18 cellular contexts compared by ENCODE assay signal in genomic region chr7:50283206-50283605, GRCh38. TPM values are rescaled to one million over a fixed set of nuclear protein-coding genes. Genes with fewer than 3 reads are reported as not detected.
DNase-seq lines count a peak whose midpoint lies in the region; ATAC-seq and TF ChIP-seq lines count a peak whose summit lies in the region.
"Had no signal": no experiment of that assay in that cellular context is flagged by ENCODE, and none has a peak within 500 bp of the region (broad histone marks: within the 10 kb centered on the region; RNA-seq: fewer than 3 reads in every experiment).

No MANE protein-coding gene starts in this region.

- intact Hi-C loops in lower lobe of right lung (cut with DNase I): no loop called here

- H3K27me3 ChIP-seq in BLaER1 (no peaks in the 10 kb centered on the region), DOHH2 (ENCODE audit: control insufficient read depth, low read length) (no peaks in the 10 kb centered on the region), lower lobe of right lung (ENCODE audit: low read depth) (no peaks in the 10 kb centered on the region)
- H3K27me3 ChIP-seq: uterus had no signal

- H3K4me2 ChIP-seq in BLaER1 (peak overlapping the region; percentile 96), DOHH2 (ENCODE audit: low read length) (peak overlapping the region; percentile 86)

- H3K9me2 ChIP-seq in DOHH2 (replicated peaks; ENCODE audit: control insufficient read depth, low read length): no peaks in the 10 kb centered on the region

- TF ChIP-seq CTCF in DOHH2 (IDR thresholded peaks at IDR 0.05; ENCODE audit: low read depth, low read length, poor library complexity, severe bottlenecking) (peak; percentile 17), lower lobe of right lung (IDR thresholded peaks at IDR 0.05) (no peak)

- no peaks in the 10 kb centered on the region for H3K36me3 ChIP-seq in BLaER1
- H3K36me3 ChIP-seq in DOHH2 (ENCODE audit: control insufficient read depth, low read length): no peaks in the 10 kb centered on the region
- no peaks in the 10 kb centered on the region for H3K36me3 ChIP-seq in lower lobe of right lung
- H3K36me3 ChIP-seq: BE2C, uterus had no signal

- peak overlapping the region; percentile 33 to 97 for H3K27ac Mint-ChIP-seq in T-cell

- H3K4me1 ChIP-seq in BLaER1: peaks cover 46% of the 10 kb centered on the region
- peaks cover 51% of the 10 kb centered on the region for H3K4me1 ChIP-seq in DOHH2 (ENCODE audit: control insufficient read depth, low read length)
- H3K4me1 ChIP-seq in lower lobe of right lung: peaks cover 22% of the 10 kb centered on the region
- H3K4me1 ChIP-seq: BE2C, uterus had no signal

- no peaks in the 10 kb centered on the region for H3K79me2 ChIP-seq in DOHH2 (ENCODE audit: control insufficient read depth, low read length)

- ATAC-seq in T-cell (replicated peaks in 1 of 4): no peak
- ATAC-seq in lower lobe of right lung: peak; percentile 31 to 61

- H3K9ac ChIP-seq in BLaER1: 0 out of 2 replicates have a peak overlapping the region, but pooled peaks have one; percentile 75

- H3K36me3 Mint-ChIP-seq in T-cell: no peaks in the 10 kb centered on the region

- H3K27ac ChIP-seq in BLaER1: peak overlapping the region; percentile 86
- no peak overlapping the region for H3K27ac ChIP-seq in DOHH2 (ENCODE audit: low read depth, low read length)
- no peak overlapping the region for H3K27ac ChIP-seq in lower lobe of right lung
- H3K27ac ChIP-seq: uterus had no signal

- H3K9me3 ChIP-seq in BLaER1 (peaks cover 7% of the 10 kb centered on the region; the same call in 1 of the 2 replicates), DOHH2 (ENCODE audit: control insufficient read depth, insufficient read depth, low read length) (no peaks in the 10 kb centered on the region), lower lobe of right lung (no peaks in the 10 kb centered on the region)
- H3K9me3 ChIP-seq: BE2C, uterus had no signal

- CTCF ChIA-PET in T-cell (lab: Charles Lee): no interaction called here

- H4K20me1 ChIP-seq in BLaER1 (no peaks in the 10 kb centered on the region), DOHH2 (ENCODE audit: control insufficient read depth, insufficient read depth, low read depth, low read length) (no peaks in the 10 kb centered on the region)

- no peak for DNase-seq in T-cell
- no peak for DNase-seq in lower lobe of right lung
- no peak for DNase-seq in LoVo (ENCODE audit: low spot score)
- no peak for DNase-seq in nucleus accumbens (lab: John Stamatoyannopoulos, UW)
- DNase-seq in activated CD4-positive, CD25-positive, alpha-beta regulatory T cell (lab: John Stamatoyannopoulos, UW): no peak
- DNase-seq in DMS53 (lab: John Stamatoyannopoulos, UW): no peak
- DNase-seq: amygdala; BE2C; DND-41; H7; IMR-90; NCI-H1417 treated with DMSO at 0.1 percent for 48 hours; occipital lobe; stimulated activated naive CD4-positive, alpha-beta T cell; uterus had no signal

- peaks cover 0 to 4% (median 0%) of the 10 kb centered on the region in 3 donors for H3K9me3 Mint-ChIP-seq in T-cell

- H3F3A ChIP-seq in DOHH2 (ENCODE audit: control insufficient read depth, insufficient read depth): peaks cover 27% of the 10 kb centered on the region

- no peak overlapping the region; the same call in 1 of the 2 replicates for H3K4me3 ChIP-seq in BLaER1
- peak overlapping the region; percentile 70 for H3K4me3 ChIP-seq in DOHH2 (ENCODE audit: low read length)
- no peak overlapping the region for H3K4me3 ChIP-seq in lower lobe of right lung
- H3K4me3 ChIP-seq: uterus had no signal

- POLR2A ChIA-PET in T-cell (lab: Charles Lee): no interaction called here

- peaks cover 51 to 53% (median 53%) of the 10 kb centered on the region in 3 donors for H3K4me1 Mint-ChIP-seq in T-cell

- H3K4me3 Mint-ChIP-seq in T-cell: peak overlapping the region in 2 of 3 donors; percentile 58 to 74

- no peaks in the 10 kb centered on the region for H3K27me3 Mint-ChIP-seq in T-cell

RNA-seq across cellular contexts. Expression of gene IKZF1, which starts 21.3 kb away (rescaled TPM):
- total RNA-seq in T-cell (100 to 1,000 TPM; 429 to 525 (median 494) TPM), lower lobe of right lung (61.9 TPM)
- total RNA-seq: chondrocyte, IMR-90 had no signal

Comparison
In these comparisons a context has a peak if more than half of its experiments do, and no peak if none do; other contexts are left out.
1. ATAC-seq: peak in lower lobe of right lung (2 of 2); none in T-cell (0 of 4).